In the genomic region with DNA sequence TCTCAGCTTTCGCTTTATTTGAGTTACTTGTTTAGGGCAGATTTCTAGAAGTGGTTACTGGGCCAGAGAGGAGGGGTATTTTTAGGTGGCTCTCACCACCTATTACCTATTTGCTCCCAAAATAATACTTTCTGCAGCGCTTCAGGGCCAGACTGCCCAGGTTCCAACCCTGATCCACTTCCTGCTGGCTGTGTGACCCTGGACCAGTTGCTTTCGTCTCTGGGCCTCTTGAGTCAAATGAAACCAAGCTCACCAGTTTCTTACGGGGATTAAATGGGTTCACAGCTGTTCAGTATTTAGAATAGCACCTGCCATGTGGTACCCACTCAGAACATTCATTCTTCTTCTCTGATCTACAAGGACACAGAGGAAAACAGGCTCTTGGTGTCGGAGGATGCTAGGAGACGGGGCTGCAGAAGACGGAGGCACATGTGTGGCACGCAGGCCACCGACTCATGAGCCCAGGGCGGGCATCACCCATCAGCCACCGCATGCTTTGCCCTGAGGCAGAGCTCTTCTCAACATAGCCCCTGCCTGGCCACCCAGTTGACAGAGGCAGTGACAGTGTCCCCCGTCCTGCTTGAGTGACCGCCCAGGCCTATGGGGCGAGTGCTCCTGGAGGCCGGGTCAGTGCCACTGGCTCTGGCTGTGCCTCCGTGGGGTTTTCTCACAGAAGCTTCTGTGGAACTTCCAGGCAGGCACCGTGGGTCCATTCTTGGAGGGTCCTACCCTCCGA, we compare ENCODE assay signal across 24 cellular contexts.
DNase-seq lines count a peak whose midpoint lies in the region; ATAC-seq, FAIRE-seq and TF ChIP-seq lines count a peak whose summit lies in the region.
"Had no signal": no experiment of that assay in that cellular context is flagged by ENCODE, and none has a peak within 500 bp of the region (broad histone marks: within the 10 kb centered on the region; RNA-seq: fewer than 3 reads in every experiment).

No MANE protein-coding gene starts in this region.

- no peaks in the 10 kb centered on the region for H3K9me3 Mint-ChIP-seq in WTC11
- H3K9me3 Mint-ChIP-seq: H9; stimulated activated naive B cell treated with anti-CD40 and anti-IgM and Interleukin-4, amounts not matched to agents 10 μg/mL and 1 μg/mL and 100 μg/mL, for 72 hours had no signal

- H3K4me2 ChIP-seq in HepG2 (ENCODE audit: low read depth, low read length), result no peak overlapping the region
- no peak overlapping the region for H3K4me2 ChIP-seq in mesenchymal stem cell (ENCODE audit: low read length, poor library complexity, severe bottlenecking)

- H2BK15ac ChIP-seq in mesenchymal stem cell (ENCODE audit: low read depth, poor library complexity, severe bottlenecking), result no peak overlapping the region

- POLR2A ChIA-PET in HepG2 (lab: Yijun Ruan, JAX) (no interaction called here), WTC11 (lab: Charles Lee) (interaction anchor here (1.1 kb wide), 1 partner anchor 23 kb away, joined by 4 read pairs; no protein-coding TSS in a partner anchor)

- peak overlapping the region; percentile 90; the same call in 1 of the 2 replicates for H3K27ac Mint-ChIP-seq in WTC11

- WGBS in HepG2 (ENCODE audit: low lambda C conversion rate), result 98% methylated on average over 16 of the region's 18 CpGs
- 94% methylated on average over 5 of the region's 18 CpGs for WGBS in right lobe of liver (ENCODE audit: insufficient coverage, low coverage, low lambda C conversion rate, missing lambda C conversion rate)
- WGBS in mesenchymal stem cell, result 94% methylated on average over 17 of the region's 18 CpGs

- H3K27ac ChIP-seq in HepG2 (ENCODE audit: extremely low read length, insufficient read depth, low read length) (no peak overlapping the region), right lobe of liver (no peak overlapping the region), mesenchymal stem cell (ENCODE audit: low read length, poor library complexity, severe bottlenecking) (no peak overlapping the region), vagina (peak overlapping the region; percentile 30)
- H3K27ac ChIP-seq: gastroesophageal sphincter, SK-N-MC had no signal

- H3K27me3 ChIP-seq in HepG2 (ENCODE audit: control insufficient read depth in 1 of 2, insufficient read depth in 2 of 2, low read length in 2 of 2) (no peaks in the 10 kb centered on the region), right lobe of liver (no peaks in the 10 kb centered on the region), mesenchymal stem cell (ENCODE audit: control insufficient read depth in 1 of 2, insufficient read depth in 1 of 2, low read length in 2 of 2) (no peaks in the 10 kb centered on the region), vagina (no peaks in the 10 kb centered on the region)
- H3K27me3 ChIP-seq: gastroesophageal sphincter, MG63 had no signal

- CTCF ChIA-PET in HepG2 (lab: Yijun Ruan, JAX; ENCODE audit: low intra/inter-chr PET ratio, low total read pairs), result no interaction called here
- CTCF ChIA-PET in WTC11 (lab: Charles Lee), result interaction anchor here (1.3 to 3.8 kb wide), 2 partner anchors 67 kb away, joined by 5 to 19 read pairs; no protein-coding TSS in a partner anchor

- no TSS peak for BruUV-seq in HepG2 (replicated peaks; lab: Mats Ljungman, UMichigan)

- TF ChIP-seq POLR2A in HepG2 (IDR thresholded peaks at IDR 0.05; ENCODE audit: insufficient read depth in 1 of 2, low read depth in 2 of 2, low read length in 2 of 2), result no peak
- TF ChIP-seq POLR2A in right lobe of liver (IDR thresholded peaks at IDR 0.05), result no peak
- TF ChIP-seq POLR2A in vagina (IDR thresholded peaks at IDR 0.05), result no peak

- ATAC-seq in HepG2, result no peak
- no peak for ATAC-seq in right lobe of liver
- ATAC-seq in WTC11, result no peak
- ATAC-seq: gastroesophageal sphincter; left colon; stimulated activated naive B cell treated with anti-CD40 and anti-IgM and Interleukin-4, amounts not matched to agents 10 μg/mL and 1 μg/mL and 100 μg/mL, for 72 hours had no signal

- H3K36me3 Mint-ChIP-seq in WTC11, result no peaks in the 10 kb centered on the region

- TF ChIP-seq EP300 in HepG2 (IDR thresholded peaks at IDR 0.05; ENCODE audit: low read depth in 2 of 2, low read length in 2 of 2) (no peak), HepG2 (CRISPR knock-in tag; IDR thresholded peaks at IDR 0.05; ENCODE audit: borderline replicate concordance) (no peak)

- no peak overlapping the region for H2BK120ac ChIP-seq in mesenchymal stem cell (ENCODE audit: low read depth, low read length)

- H3K36me3 ChIP-seq in HepG2 (replicated peaks in 1 of 2; ENCODE audit: control insufficient read depth in 1 of 2, insufficient read depth in 2 of 2, low read length in 2 of 2), result peaks cover 11 to 35% of the 10 kb centered on the region in 2 experiments; a peak in 4 of 5 replicates
- H3K36me3 ChIP-seq in right lobe of liver, result no peaks in the 10 kb centered on the region
- peaks cover 0 to 12% of the 10 kb centered on the region in 2 experiments for H3K36me3 ChIP-seq in mesenchymal stem cell (ENCODE audit: control insufficient read depth in 1 of 2, insufficient read depth in 2 of 2, low read depth in 1 of 2, low read length in 2 of 2)
- H3K36me3 ChIP-seq in vagina, result no peaks in the 10 kb centered on the region
- H3K36me3 ChIP-seq: gastroesophageal sphincter, MG63 had no signal

- DNase-seq in HepG2 (ENCODE audit: low spot score) (no peak), right lobe of liver (no peak), WTC11 (ENCODE audit: low spot score) (no peak), mesenchymal stem cell (no peak), vagina (ENCODE audit: extremely low spot score in 2 of 2) (no peak), NCI-H748 treated with DMSO at 0.1 percent for 48 hours (lab: John Stamatoyannopoulos, UW) (no peak), NCI-H187 (lab: John Stamatoyannopoulos, UW) (no peak), H4 (ENCODE audit: low spot score) (no peak)
- DNase-seq: activated CD4-positive, alpha-beta T cell treated with anti-CD3 and anti-CD28 coated beads for 4 hours; H9; IMR-90; left colon; MG63; midbrain; NCI-H2081 treated with DMSO at 0.1 percent for 48 hours; NCI-H774; occipital lobe; stimulated activated CD4-positive, alpha-beta T cell treated with anti-CD3 and anti-CD28 coated beads, Interleukin-15, amount 100 ng/mL, for 24 hours; stimulated activated naive B cell treated with anti-CD40 and anti-IgM and Interleukin-4, amounts not matched to agents 10 μg/mL and 1 μg/mL and 100 μg/mL, for 72 hours; T1000 had no signal

- H3K9ac ChIP-seq in HepG2 (ENCODE audit: insufficient read depth, low read depth, low read length) (no peak overlapping the region), mesenchymal stem cell (ENCODE audit: low read length) (no peak overlapping the region)

- intact Hi-C loops in HepG2 (cut with micrococcal nuclease; ENCODE audit: unreplicated experiment), result no loop called here
- intact Hi-C loops in right lobe of liver (cut with DNase I), result no loop called here
- intact Hi-C loops in vagina (cut with DNase I), result loop anchor here (10.0 kb wide), 1 partner anchor 95 kb away; no protein-coding TSS in a partner anchor

- peaks cover 31% of the 10 kb centered on the region for H3K79me2 ChIP-seq in HepG2 (ENCODE audit: insufficient read depth, low read length)

- H3K4me1 ChIP-seq in HepG2 (ENCODE audit: insufficient read depth, low read length) (peaks cover 60% of the 10 kb centered on the region), right lobe of liver (peaks cover 0 to 37% (median 19%) of the 10 kb centered on the region in 4 donors), mesenchymal stem cell (ENCODE audit: control insufficient read depth, insufficient read depth, low read depth, low read length) (peaks cover 37% of the 10 kb centered on the region), vagina (peaks cover 56% of the 10 kb centered on the region)

- no peak overlapping the region for H2AK5ac ChIP-seq in mesenchymal stem cell (ENCODE audit: low read length, severe bottlenecking)

- H3K4me3 ChIP-seq in HepG2 (replicated peaks in 1 of 3; ENCODE audit: insufficient read depth in 1 of 3, low read depth in 2 of 3, low read length in 3 of 3) (no peak overlapping the region), right lobe of liver (no peak overlapping the region), mesenchymal stem cell (ENCODE audit: insufficient read depth in 1 of 2, low read depth in 1 of 2, low read length in 2 of 2) (no peak overlapping the region), vagina (no peak overlapping the region)
- H3K4me3 ChIP-seq: gastroesophageal sphincter, MG63, SK-N-MC had no signal

- H3K27me3 Mint-ChIP-seq in WTC11 (ENCODE audit: low read depth), result no peaks in the 10 kb centered on the region
- H3K27me3 Mint-ChIP-seq: stimulated activated naive B cell treated with anti-CD40 and anti-IgM and Interleukin-4, amounts not matched to agents 10 μg/mL and 1 μg/mL and 100 μg/mL, for 72 hours had no signal

- no peak overlapping the region for H3K14ac ChIP-seq in mesenchymal stem cell (ENCODE audit: low read length in 2 of 2)

- no peak for FAIRE-seq in HepG2 (lab: Jason Lieb, UNC)
- FAIRE-seq: bronchial epithelial cell, D721Med had no signal

- H4K91ac ChIP-seq in mesenchymal stem cell (ENCODE audit: low read length), result no peak overlapping the region

- in situ Hi-C loops in HepG2 (cut with HindIII; ENCODE audit: extremely low pct_ligation_motif_present, low pct_unique_long_range_greater_than_20kb), result no loop called here

- no peak for TF ChIP-seq RAD21 in HepG2 (CRISPR knock-in tag; IDR thresholded peaks at IDR 0.05)

- peaks cover 50% of the 10 kb centered on the region for H3K4me1 Mint-ChIP-seq in WTC11

- H3K9me3 ChIP-seq in HepG2 (ENCODE audit: low read length), result no peaks in the 10 kb centered on the region
- H3K9me3 ChIP-seq in right lobe of liver, result no peaks in the 10 kb centered on the region
- no peaks in the 10 kb centered on the region for H3K9me3 ChIP-seq in mesenchymal stem cell (ENCODE audit: control insufficient read depth, low read length)
- H3K9me3 ChIP-seq in vagina, result no peaks in the 10 kb centered on the region
- H3K9me3 ChIP-seq: gastroesophageal sphincter, MG63 had no signal

- H3K18ac ChIP-seq in mesenchymal stem cell (ENCODE audit: low read depth in 1 of 2, low read length in 2 of 2), result no peak overlapping the region

- peaks cover 31% of the 10 kb centered on the region for H3K79me1 ChIP-seq in mesenchymal stem cell (replicated peaks; ENCODE audit: low read length, poor library complexity, severe bottlenecking)

- H4K8ac ChIP-seq in mesenchymal stem cell (ENCODE audit: low read length), result no peak overlapping the region

- no peak overlapping the region for H3K4ac ChIP-seq in mesenchymal stem cell (ENCODE audit: low read depth in 1 of 2, low read length in 2 of 2)

- peaks cover 53% of the 10 kb centered on the region for H4K20me1 ChIP-seq in HepG2 (ENCODE audit: insufficient read depth, low read length)

- peak overlapping the region; percentile 25 for H2BK5ac ChIP-seq in mesenchymal stem cell (ENCODE audit: low read depth, low read length, poor library complexity, severe bottlenecking)

- no peak overlapping the region for H2AFZ ChIP-seq in HepG2 (ENCODE audit: low read length)
- no peak overlapping the region for H2AFZ ChIP-seq in mesenchymal stem cell (ENCODE audit: low read depth, low read length)

- no peak overlapping the region for H3K4me3 Mint-ChIP-seq in WTC11
- H3K4me3 Mint-ChIP-seq: H9; stimulated activated naive B cell treated with anti-CD40 and anti-IgM and Interleukin-4, amounts not matched to agents 10 μg/mL and 1 μg/mL and 100 μg/mL, for 72 hours had no signal

- H3K23ac ChIP-seq in mesenchymal stem cell (ENCODE audit: low read length in 2 of 2), result no peak overlapping the region

- peak overlapping the region in 1 of 2 experiments; percentile 15 for H2BK12ac ChIP-seq in mesenchymal stem cell (ENCODE audit: low read length in 2 of 2)

- TF ChIP-seq CTCF in HepG2 (CRISPR knock-in tag; IDR thresholded peaks at IDR 0.05) (no peak), right lobe of liver (IDR thresholded peaks at IDR 0.05) (no peak), WTC11 (IDR thresholded peaks at IDR 0.05) (no peak), vagina (IDR thresholded peaks at IDR 0.05) (no peak)
